In the genomic region with DNA sequence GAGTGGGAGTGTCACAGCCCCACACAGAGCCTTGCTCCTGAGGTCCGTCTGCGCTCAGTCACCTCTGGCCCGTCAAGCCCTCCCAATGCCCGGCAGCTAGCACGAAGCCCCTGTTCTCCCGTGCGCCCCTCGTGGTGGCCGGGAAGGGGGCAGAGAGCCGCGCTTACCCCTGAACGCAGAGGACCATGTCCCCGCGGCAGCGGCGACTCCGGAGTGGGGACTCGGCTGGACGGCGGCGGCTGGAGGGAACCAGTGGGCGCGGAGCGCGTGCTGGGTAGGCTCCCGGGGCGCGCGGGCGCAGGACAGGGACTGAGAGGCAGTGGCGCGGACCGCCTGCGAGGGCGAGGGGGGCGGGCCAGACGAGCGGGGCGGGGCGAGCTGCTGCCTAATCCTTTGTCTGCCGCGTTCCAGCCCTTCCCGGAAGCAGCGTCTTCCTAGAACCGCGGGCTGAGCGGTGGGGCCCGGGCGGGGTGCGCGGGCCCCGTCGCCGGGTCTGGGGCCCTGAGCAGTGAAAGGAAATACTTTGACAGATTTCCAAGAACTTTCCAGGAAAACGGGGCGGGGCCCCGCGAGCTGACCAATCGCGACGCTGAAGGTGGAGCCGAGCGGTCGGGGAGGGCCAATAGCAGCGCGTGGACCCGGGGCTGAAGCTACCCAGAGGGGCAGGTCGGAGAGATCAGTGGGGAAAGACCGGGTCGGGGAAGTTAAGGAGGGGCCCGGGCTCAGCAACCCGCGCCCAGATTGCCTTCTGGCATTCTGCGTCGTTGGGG, we compare ENCODE assay signal across 1 cellular context.
TF ChIP-seq lines count a peak whose summit lies in the region.

A gene with protein sequence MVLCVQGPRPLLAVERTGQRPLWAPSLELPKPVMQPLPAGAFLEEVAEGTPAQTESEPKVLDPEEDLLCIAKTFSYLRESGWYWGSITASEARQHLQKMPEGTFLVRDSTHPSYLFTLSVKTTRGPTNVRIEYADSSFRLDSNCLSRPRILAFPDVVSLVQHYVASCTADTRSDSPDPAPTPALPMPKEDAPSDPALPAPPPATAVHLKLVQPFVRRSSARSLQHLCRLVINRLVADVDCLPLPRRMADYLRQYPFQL (minus strand): TSS at position 311 of the 770 bp plus-strand sequence. CDS start 124 bp downstream, at position 187.

TF ChIP-seq in K562, 482 proteins besides CTCF, POLR2A, EP300 and RAD21 (continued from another document):
- TF ChIP-seq, protein P1, sequence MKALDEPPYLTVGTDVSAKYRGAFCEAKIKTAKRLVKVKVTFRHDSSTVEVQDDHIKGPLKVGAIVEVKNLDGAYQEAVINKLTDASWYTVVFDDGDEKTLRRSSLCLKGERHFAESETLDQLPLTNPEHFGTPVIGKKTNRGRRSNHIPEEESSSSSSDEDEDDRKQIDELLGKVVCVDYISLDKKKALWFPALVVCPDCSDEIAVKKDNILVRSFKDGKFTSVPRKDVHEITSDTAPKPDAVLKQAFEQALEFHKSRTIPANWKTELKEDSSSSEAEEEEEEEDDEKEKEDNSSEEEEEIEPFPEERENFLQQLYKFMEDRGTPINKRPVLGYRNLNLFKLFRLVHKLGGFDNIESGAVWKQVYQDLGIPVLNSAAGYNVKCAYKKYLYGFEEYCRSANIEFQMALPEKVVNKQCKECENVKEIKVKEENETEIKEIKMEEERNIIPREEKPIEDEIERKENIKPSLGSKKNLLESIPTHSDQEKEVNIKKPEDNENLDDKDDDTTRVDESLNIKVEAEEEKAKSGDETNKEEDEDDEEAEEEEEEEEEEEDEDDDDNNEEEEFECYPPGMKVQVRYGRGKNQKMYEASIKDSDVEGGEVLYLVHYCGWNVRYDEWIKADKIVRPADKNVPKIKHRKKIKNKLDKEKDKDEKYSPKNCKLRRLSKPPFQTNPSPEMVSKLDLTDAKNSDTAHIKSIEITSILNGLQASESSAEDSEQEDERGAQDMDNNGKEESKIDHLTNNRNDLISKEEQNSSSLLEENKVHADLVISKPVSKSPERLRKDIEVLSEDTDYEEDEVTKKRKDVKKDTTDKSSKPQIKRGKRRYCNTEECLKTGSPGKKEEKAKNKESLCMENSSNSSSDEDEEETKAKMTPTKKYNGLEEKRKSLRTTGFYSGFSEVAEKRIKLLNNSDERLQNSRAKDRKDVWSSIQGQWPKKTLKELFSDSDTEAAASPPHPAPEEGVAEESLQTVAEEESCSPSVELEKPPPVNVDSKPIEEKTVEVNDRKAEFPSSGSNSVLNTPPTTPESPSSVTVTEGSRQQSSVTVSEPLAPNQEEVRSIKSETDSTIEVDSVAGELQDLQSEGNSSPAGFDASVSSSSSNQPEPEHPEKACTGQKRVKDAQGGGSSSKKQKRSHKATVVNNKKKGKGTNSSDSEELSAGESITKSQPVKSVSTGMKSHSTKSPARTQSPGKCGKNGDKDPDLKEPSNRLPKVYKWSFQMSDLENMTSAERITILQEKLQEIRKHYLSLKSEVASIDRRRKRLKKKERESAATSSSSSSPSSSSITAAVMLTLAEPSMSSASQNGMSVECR (CRISPR knock-in tag; IDR thresholded peaks at IDR 0.05) = peak; percentile 79; the same call in 1 of the 2 replicates
- TF ChIP-seq EP400 (IDR thresholded peaks at IDR 0.05) (no peak; the same call in 1 of the 2 replicates), CBFA2T3 (IDR thresholded peaks at IDR 0.05) (peak; percentile 75), HDAC1 (IDR thresholded peaks at IDR 0.05) (peak in 1 of 2 experiments; percentile 80; a peak in 2 of 4 replicates), ARID1B (IDR thresholded peaks at IDR 0.05) (peak; percentile 34; the same call in 1 of the 2 replicates), BCL6 (CRISPR knock-in tag; IDR thresholded peaks at IDR 0.05) (peak; percentile 81; the same call in 1 of the 2 replicates)
